7 cellular contexts compared by ENCODE assay signal in the genomic region with DNA sequence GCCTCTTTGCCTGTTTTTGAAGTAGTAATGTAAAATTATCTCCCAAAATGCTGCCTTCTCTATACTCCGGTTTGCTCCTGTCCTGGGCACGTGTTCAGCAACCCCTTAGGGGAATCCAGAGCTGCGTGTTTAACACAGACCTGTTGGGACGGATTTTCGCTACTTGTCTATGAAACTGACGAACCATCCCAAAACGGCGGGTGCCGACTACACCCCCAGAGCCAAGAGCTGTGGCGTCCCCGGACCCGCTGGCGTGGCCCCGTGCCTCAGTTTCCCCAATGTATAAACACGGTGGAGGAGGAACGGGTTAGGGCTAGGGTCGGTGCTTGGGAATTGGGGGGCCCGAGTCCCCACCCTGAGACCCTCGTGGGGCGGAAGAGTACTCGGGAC. TPM values are rescaled to one million over a fixed set of nuclear protein-coding genes. Genes with fewer than 3 reads are reported as not detected.
DNase-seq lines count a peak whose midpoint lies in the region; ATAC-seq, FAIRE-seq and TF ChIP-seq lines count a peak whose summit lies in the region.

No MANE protein-coding gene starts in this region.

- no peaks in the 10 kb centered on the region for H3K27me3 ChIP-seq in OCI-LY1 (ENCODE audit: insufficient read depth, low read length)
- H3K27me3 ChIP-seq in body of pancreas = no peaks in the 10 kb centered on the region
- H3K27me3 ChIP-seq in keratinocyte (ENCODE audit: control insufficient read depth, extremely low read depth, insufficient read depth, low read length) = no peaks in the 10 kb centered on the region

- H3K27ac ChIP-seq in OCI-LY1 (ENCODE audit: low read depth, low read length, poor library complexity, severe bottlenecking) (peak overlapping the region; percentile 66), body of pancreas (peak overlapping the region; percentile 82 to 94 (median 86)), keratinocyte (ENCODE audit: control insufficient read depth, insufficient read depth, low read length) (peak overlapping the region; percentile 65)

- intact Hi-C loops in body of pancreas (cut with DNase I) = no loop called here

- H3K9me2 ChIP-seq in OCI-LY1 (ENCODE audit: low read depth, low read length) = no peaks in the 10 kb centered on the region

- H3K9ac ChIP-seq in OCI-LY1 (ENCODE audit: low read length) = peak overlapping the region; percentile 78
- H3K9ac ChIP-seq in keratinocyte (ENCODE audit: control insufficient read depth, extremely low read depth, insufficient read depth, low read length) = peak overlapping the region; percentile 83

- H3K9me1 ChIP-seq in keratinocyte (ENCODE audit: control insufficient read depth, extremely low read depth, insufficient read depth, low read length) = no peaks in the 10 kb centered on the region

- H3K79me2 ChIP-seq in OCI-LY1 (ENCODE audit: insufficient read depth, low read length) (no peaks in the 10 kb centered on the region), keratinocyte (ENCODE audit: control insufficient read depth, insufficient read depth, low read length) (no peaks in the 10 kb centered on the region)

- no peaks in the 10 kb centered on the region for H3K9me3 ChIP-seq in OCI-LY1 (ENCODE audit: low read length)
- no peaks in the 10 kb centered on the region for H3K9me3 ChIP-seq in body of pancreas
- no peaks in the 10 kb centered on the region for H3K9me3 ChIP-seq in keratinocyte (ENCODE audit: control insufficient read depth, low read depth, low read length)

- no peak for TF ChIP-seq POLR2A in body of pancreas (IDR thresholded peaks at IDR 0.05)

- H3K4me3 ChIP-seq in GM12875 (ENCODE audit: low read depth, low read length) (peak overlapping the region; percentile 86), OCI-LY1 (ENCODE audit: low read depth, low read length, poor library complexity, severe bottlenecking) (peak overlapping the region; percentile 85), body of pancreas (peak overlapping the region; percentile 48 to 85), keratinocyte (ENCODE audit: control insufficient read depth in 2 of 3, extremely low read depth in 1 of 3, insufficient read depth in 2 of 3, low read depth in 1 of 3, low read length in 3 of 3) (peak overlapping the region; percentile 88 to 90 (median 88))

- TF ChIP-seq CTCF in GM12875 (IDR thresholded peaks at IDR 0.05; ENCODE audit: borderline replicate concordance, insufficient read depth, low read depth, low read length) = no peak
- TF ChIP-seq CTCF in OCI-LY1 (IDR thresholded peaks at IDR 0.05; ENCODE audit: low read length) = no peak
- TF ChIP-seq CTCF in body of pancreas (IDR thresholded peaks at IDR 0.05) = no peak
- TF ChIP-seq CTCF in keratinocyte (optimal IDR thresholded peaks at IDR 0.05 in 1 of 3, IDR thresholded peaks at IDR 0.05 in 1 of 3, conservative IDR thresholded peaks at IDR 0.05 in 1 of 3; ENCODE audit: extremely low read depth in 1 of 3, insufficient read depth in 2 of 3, low read length in 3 of 3) = no peak

- ATAC-seq in body of pancreas (peak; percentile 22), HG02981 (IDR thresholded peaks at IDR 0.05; ENCODE audit: unreplicated experiment) (no peak)

- no peaks in the 10 kb centered on the region for H3F3A ChIP-seq in OCI-LY1 (ENCODE audit: insufficient read depth, low read length)

- DNase-seq in body of pancreas = peak; percentile 33 to 54 (median 38)
- peak; percentile 23 for DNase-seq in keratinocyte (ENCODE audit: low read depth, low spot score)
- DNase-seq in stimulated activated CD4-positive, alpha-beta T cell treated with anti-CD3 and anti-CD28 coated beads, Interleukin-2, amount 100 ng/mL, for 24 hours = peak; percentile 17 to 26
- DNase-seq in iPS-NIHi11 (ENCODE audit: low spot score) = no peak

- no peaks in the 10 kb centered on the region for H3K36me3 ChIP-seq in OCI-LY1 (ENCODE audit: insufficient read depth, low read length)
- no peaks in the 10 kb centered on the region for H3K36me3 ChIP-seq in body of pancreas (replicated peaks in 1 of 2; ENCODE audit: insufficient read depth in 1 of 2, low read depth in 2 of 2)
- H3K36me3 ChIP-seq in keratinocyte (ENCODE audit: control insufficient read depth in 2 of 2, extremely low read depth in 1 of 2, insufficient read depth in 2 of 2, low read length in 2 of 2) = no peaks in the 10 kb centered on the region

- H3K4me2 ChIP-seq in OCI-LY1 (ENCODE audit: low read length) = peak overlapping the region; percentile 72
- H3K4me2 ChIP-seq in keratinocyte (ENCODE audit: control insufficient read depth, extremely low read depth, insufficient read depth, low read depth, low read length) = peak overlapping the region; percentile 96

- peak; percentile 39 for FAIRE-seq in keratinocyte (lab: Jason Lieb, UNC)

- WGBS in body of pancreas, 2 donors = 6 to 16% methylated on average over 6 to 21 of the region's 21 CpGs

- H3K4me1 ChIP-seq in OCI-LY1 (ENCODE audit: insufficient read depth, low read length, severe bottlenecking) (peaks cover 24% of the 10 kb centered on the region), body of pancreas (peaks cover 9% of the 10 kb centered on the region), keratinocyte (ENCODE audit: control insufficient read depth, extremely low read depth, insufficient read depth, low read length) (peaks cover 17% of the 10 kb centered on the region)

- H2AFZ ChIP-seq in OCI-LY1 (ENCODE audit: low read length) = peak overlapping the region; percentile 1
- peak overlapping the region; percentile 94 for H2AFZ ChIP-seq in keratinocyte (ENCODE audit: control insufficient read depth, low read length)

- no peaks in the 10 kb centered on the region for H4K20me1 ChIP-seq in OCI-LY1 (ENCODE audit: insufficient read depth, low read length)
- H4K20me1 ChIP-seq in keratinocyte (ENCODE audit: control insufficient read depth, extremely low read depth, insufficient read depth, low read length) = no peaks in the 10 kb centered on the region

- dilution Hi-C loops in keratinocyte (cut with MboI; ENCODE audit: extremely low pct_ligation_motif_present, low sequenced_read_pairs) = no loop called here

RNA-seq across cellular contexts. Expression of a gene that starts 0.5 kb away (rescaled TPM):
- 10 to 100 TPM; 10.4 to 15.8 TPM for total RNA-seq in body of pancreas
- 2.2 to 5.0 TPM (median 2.3 TPM) in 3 replicates for polyA plus RNA-seq in keratinocyte
- polyA plus RNA-seq in keratinocyte (2011; ENCODE audit: low read depth) = 8.5 TPM
- 3.5 and 4.4 TPM in 2 replicates for polyA plus RNA-seq in keratinocyte (2011; cell fraction: cytosol; rRNA removed)
- 6.3 and 6.8 TPM in 2 replicates for polyA plus RNA-seq in keratinocyte (2011; cell fraction: nucleus; rRNA removed)
- 6.6 and 13.2 TPM in 2 replicates for polyA plus RNA-seq in keratinocyte (2012; ENCODE audit: low replicate concordance)
- polyA minus RNA-seq in keratinocyte = 5.0 to 5.1 TPM in 2 of 3 replicates, not detected in the other
- 21.7 TPM for polyA minus RNA-seq in keratinocyte (2011; cell fraction: cytosol; rRNA and poly(A)+ RNA removed)
- 8.1 and 16.3 TPM in 2 replicates for polyA minus RNA-seq in keratinocyte (2011; cell fraction: nucleus; rRNA and poly(A)+ RNA removed)
